Comparison of ENCODE assay signal across 8 cellular contexts in the genomic region with DNA sequence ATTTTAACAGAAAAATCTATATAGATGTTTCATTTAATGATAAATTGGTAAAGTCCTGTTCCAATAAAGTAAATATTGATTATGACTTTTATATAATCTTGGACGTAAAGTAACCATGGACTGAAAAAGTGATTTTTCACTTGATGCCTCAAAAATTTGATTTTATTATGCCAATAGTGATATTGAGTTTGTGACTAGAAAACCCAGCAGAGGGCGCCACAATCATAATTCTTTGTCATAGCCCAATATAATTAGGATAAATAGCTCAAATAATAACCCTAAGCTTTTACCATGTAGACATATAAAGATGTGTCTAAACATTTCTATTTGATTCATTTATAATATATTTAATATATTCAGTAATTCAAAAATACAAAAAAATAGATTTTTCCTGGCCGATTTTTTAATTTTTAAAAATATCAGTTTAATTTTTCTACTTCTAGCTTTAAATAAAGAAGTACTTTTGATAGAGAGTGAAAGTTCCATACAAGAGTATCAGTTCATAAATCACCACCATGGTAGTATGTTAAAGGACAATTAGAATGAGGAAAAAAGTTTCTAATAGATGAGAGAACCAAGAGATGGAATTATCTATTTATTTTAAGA. TPM values are rescaled to one million over a fixed set of nuclear protein-coding genes. Genes with fewer than 3 reads are reported as not detected.
DNase-seq lines count a peak whose midpoint lies in the region; ATAC-seq and TF ChIP-seq lines count a peak whose summit lies in the region.

No MANE protein-coding gene starts in this region.

- H3K4me3 ChIP-seq in fibroblast of villous mesenchyme (ENCODE audit: low read depth, low read length) (no peak overlapping the region), retinal pigment epithelial cell (ENCODE audit: low read length) (no peak overlapping the region)

- TF ChIP-seq CTCF in GM10266 (IDR thresholded peaks at IDR 0.05; ENCODE audit: control insufficient read depth, insufficient read depth, low read depth, missing control alignments) (peak; percentile 46), fibroblast of villous mesenchyme (IDR thresholded peaks at IDR 0.05; ENCODE audit: insufficient read depth, low read depth, low read length) (peak; percentile 58), retinal pigment epithelial cell (conservative IDR thresholded peaks at IDR 0.05; ENCODE audit: low read depth, low read length) (peak; percentile 59)

- DNase-seq in A172 (ENCODE audit: low spot score), result peak; percentile 49
- peak; percentile 12 for DNase-seq in GM10266 (ENCODE audit: extremely low spot score)
- peak; percentile 4 for DNase-seq in NCI-H345 treated with DMSO at 0.1 percent for 48 hours (lab: John Stamatoyannopoulos, UW; ENCODE audit: unreplicated experiment)
- DNase-seq in activated CD8-positive, alpha-beta memory T cell treated with anti-CD3 and anti-CD28 coated beads for 4 hours (ENCODE audit: low read depth in 2 of 2), result peak; percentile 5 to 7
- peak; percentile 34 for DNase-seq in fibroblast of villous mesenchyme (ENCODE audit: low read depth)
- DNase-seq in retinal pigment epithelial cell (ENCODE audit: low read depth), result peak; percentile 1

- ATAC-seq in GM18517 (IDR thresholded peaks at IDR 0.05; ENCODE audit: unreplicated experiment) (no peak), HG03175 (IDR thresholded peaks at IDR 0.05; ENCODE audit: unreplicated experiment) (no peak)

RNA-seq across cellular contexts. Expression of a gene that starts 30.7 kb away (rescaled TPM):
- total RNA-seq in A172 (2014; rRNA removed; shearing (Covaris generic)), result 2.1 and 16.7 TPM in 2 replicates
- 8.7 and 9.9 TPM in 2 replicates for total RNA-seq in fibroblast of villous mesenchyme

RNA-seq across cellular contexts. Expression of a gene that starts 31.1 kb away (rescaled TPM):
- total RNA-seq in A172 (2014; rRNA removed; shearing (Covaris generic)), result 53.9 and 62.7 TPM in 2 replicates
- 30.0 and 68.2 TPM in 2 replicates for total RNA-seq in fibroblast of villous mesenchyme
